ENCODE assay signal across 7 cellular contexts in the genomic region with DNA sequence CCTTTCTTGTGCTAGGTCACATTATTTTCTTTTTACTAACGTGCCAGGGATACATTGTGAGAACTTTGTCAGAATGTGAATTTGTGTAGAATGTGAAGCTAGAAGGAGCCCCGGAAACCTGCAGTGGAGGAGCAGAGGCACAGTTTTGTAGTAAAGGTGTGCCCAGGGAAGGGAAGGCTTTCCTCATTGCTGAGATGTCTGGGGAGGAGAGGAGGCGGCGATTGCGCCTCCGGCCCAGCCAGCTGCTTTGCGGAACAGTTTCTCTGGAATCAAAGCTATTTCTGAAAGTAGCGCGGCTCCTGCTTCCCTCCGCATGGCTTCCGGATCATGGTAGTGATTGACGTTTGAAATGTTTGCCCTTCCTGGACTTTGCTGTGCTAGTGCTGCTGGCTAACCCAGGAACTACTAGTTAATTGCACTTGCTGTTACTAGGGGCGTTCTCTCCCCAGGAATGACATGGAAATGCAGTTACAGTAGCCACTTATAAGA.
DNase-seq lines count a peak whose midpoint lies in the region; ATAC-seq and TF ChIP-seq lines count a peak whose summit lies in the region.

No MANE protein-coding gene starts in this region.

- no peaks in the 10 kb centered on the region for H3K9me3 ChIP-seq in ascending aorta

- peak overlapping the region in 1 of 2 donors; percentile 52 for H3K4me3 ChIP-seq in ascending aorta

- intact Hi-C loops in ascending aorta (cut with DNase I), result loop anchor here (2.0 kb wide), 1 partner anchor 23 kb away; no protein-coding TSS in a partner anchor

- H3K36me3 Mint-ChIP-seq in stimulated activated effector memory CD8-positive, alpha-beta T cell treated with anti-CD3 and anti-CD28 coated beads, Interleukin-12 subunit alpha, Interleukin-12 subunit beta, amount 100 ng/mL, for 72 hours, result peaks cover 96% of the 10 kb centered on the region

- H3K4me1 Mint-ChIP-seq in stimulated activated effector memory CD8-positive, alpha-beta T cell treated with anti-CD3 and anti-CD28 coated beads, Interleukin-12 subunit alpha, Interleukin-12 subunit beta, amount 100 ng/mL, for 72 hours, result peaks cover 84% of the 10 kb centered on the region

- peak overlapping the region; percentile 54 to 72 for H3K27ac ChIP-seq in ascending aorta

- peak; percentile 95 for DNase-seq in HuH-7 (ENCODE audit: low spot score)
- DNase-seq in ascending aorta (ENCODE audit: low spot score in 2 of 2), result no peak
- no peak for DNase-seq in left lobe of liver (ENCODE audit: low spot score)
- DNase-seq in stimulated activated effector memory CD8-positive, alpha-beta T cell treated with anti-CD3 and anti-CD28 coated beads, Interleukin-12 subunit alpha, Interleukin-12 subunit beta, amount 100 ng/mL, for 72 hours (ENCODE audit: low spot score in 2 of 2), result no peak
- no peak for DNase-seq in stimulated activated CD4-positive, alpha-beta T cell treated with anti-CD3 and anti-CD28 coated beads, Interleukin-1b, Interleukin-23, amount 100 ng/mL, for 48 hours
- DNase-seq in NK-92 treated with Interleukin-12 subunit alpha and Interleukin-12 subunit beta, amount 100 ng/mL, for 24 hours (lab: John Stamatoyannopoulos, UW), result no peak

- H3K27me3 ChIP-seq in ascending aorta, result no peaks in the 10 kb centered on the region

- H3K27ac Mint-ChIP-seq in stimulated activated effector memory CD8-positive, alpha-beta T cell treated with anti-CD3 and anti-CD28 coated beads, Interleukin-12 subunit alpha, Interleukin-12 subunit beta, amount 100 ng/mL, for 72 hours, result peak overlapping the region; percentile 38

- TF ChIP-seq CTCF in ascending aorta (IDR thresholded peaks at IDR 0.05), result no peak

- H3K4me3 Mint-ChIP-seq in stimulated activated effector memory CD8-positive, alpha-beta T cell treated with anti-CD3 and anti-CD28 coated beads, Interleukin-12 subunit alpha, Interleukin-12 subunit beta, amount 100 ng/mL, for 72 hours, result no peak overlapping the region

- ATAC-seq in left lobe of liver, result peak; percentile 95
- no peak for ATAC-seq in stimulated activated effector memory CD8-positive, alpha-beta T cell treated with anti-CD3 and anti-CD28 coated beads, Interleukin-12 subunit alpha, Interleukin-12 subunit beta, amount 100 ng/mL, for 72 hours
- no peak for ATAC-seq in esophagus mucosa

- H3K4me1 ChIP-seq in ascending aorta, result peaks cover 8 to 29% of the 10 kb centered on the region in 2 donors

- no peaks in the 10 kb centered on the region for H3K9me3 Mint-ChIP-seq in stimulated activated effector memory CD8-positive, alpha-beta T cell treated with anti-CD3 and anti-CD28 coated beads, Interleukin-12 subunit alpha, Interleukin-12 subunit beta, amount 100 ng/mL, for 72 hours

- peaks cover 15 to 35% of the 10 kb centered on the region in 2 donors for H3K36me3 ChIP-seq in ascending aorta
